Comparison of ENCODE assay signal across 1 cellular context in the genomic region with DNA sequence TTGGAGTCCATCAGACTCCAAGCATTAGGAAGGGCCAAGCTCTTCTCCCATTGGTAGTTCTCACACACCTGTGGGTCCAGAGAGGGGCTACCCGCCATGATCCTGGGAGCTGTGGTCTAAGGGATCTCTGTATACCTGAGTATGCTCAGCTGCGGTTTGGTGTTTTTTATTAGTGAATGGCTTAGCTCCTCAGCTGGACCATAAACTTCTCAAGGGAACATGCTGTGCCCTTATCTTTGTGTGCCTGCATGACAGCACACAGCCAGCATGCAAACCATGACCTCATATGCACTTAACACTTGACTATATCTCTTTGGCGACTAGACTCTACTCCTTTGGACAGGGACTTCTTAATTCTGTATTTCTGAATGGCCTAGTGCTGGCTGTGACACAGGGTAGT.
TF ChIP-seq lines count a peak whose summit lies in the region.

No MANE protein-coding gene starts in this region.

TF ChIP-seq in HEK293, 187 proteins besides CTCF, POLR2A, EP300 and RAD21 (continued from another document and continues in another):
- TF ChIP-seq ZNF416 (tag by site-specific recombination; IDR thresholded peaks at IDR 0.05) (no peak), ZNF530 (tag by site-specific recombination; IDR thresholded peaks at IDR 0.05; ENCODE audit: low read depth) (no peak), ZNF423 (tag by site-specific recombination; IDR thresholded peaks at IDR 0.05) (0 out of 2 replicates have a peak, but pooled peaks have one; percentile 72), ZNF571 (tag by site-specific recombination; IDR thresholded peaks at IDR 0.05) (no peak), ZNF24 (tag by site-specific recombination; IDR thresholded peaks at IDR 0.05) (peak; percentile 79), ZBTB8A (tag by site-specific recombination; IDR thresholded peaks at IDR 0.05) (0 out of 2 replicates have a peak, but pooled peaks have one; percentile 58), ZNF112 (tag by site-specific recombination; IDR thresholded peaks at IDR 0.05) (no peak), ZNF324 (tag by site-specific recombination; IDR thresholded peaks at IDR 0.05) (0 out of 2 replicates have a peak, but pooled peaks have one; percentile 34), KLF1 (tag by site-specific recombination; IDR thresholded peaks at IDR 0.05) (no peak), ZNF16 (tag by site-specific recombination; IDR thresholded peaks at IDR 0.05; ENCODE audit: low read depth) (no peak), SALL2 (tag by site-specific recombination; IDR thresholded peaks at IDR 0.05; ENCODE audit: borderline replicate concordance) (no peak), ZNF175 (tag by site-specific recombination; IDR thresholded peaks at IDR 0.05) (no peak), MZF1 (tag by site-specific recombination; IDR thresholded peaks at IDR 0.05; ENCODE audit: borderline replicate concordance) (no peak), ZNF211 (tag by site-specific recombination; IDR thresholded peaks at IDR 0.05; ENCODE audit: low read depth) (no peak), HOXA7 (CRISPR knock-in tag; IDR thresholded peaks at IDR 0.05; ENCODE audit: borderline replicate concordance) (no peak), ZNF132 (tag by site-specific recombination; IDR thresholded peaks at IDR 0.05; ENCODE audit: borderline replicate concordance) (no peak), KLF16 (tag by site-specific recombination; IDR thresholded peaks at IDR 0.05) (no peak), ZNF391 (tag by site-specific recombination; IDR thresholded peaks at IDR 0.05; ENCODE audit: borderline replicate concordance, low read depth) (no peak), ZBTB21 (tag by site-specific recombination; IDR thresholded peaks at IDR 0.05) (peak; percentile 92), ZNF561 (tag by site-specific recombination; IDR thresholded peaks at IDR 0.05; ENCODE audit: borderline replicate concordance) (peak; percentile 52; the same call in 1 of the 2 replicates), ZNF2 (tag by site-specific recombination; IDR thresholded peaks at IDR 0.05) (no peak), KLF10 (tag by site-specific recombination; IDR thresholded peaks at IDR 0.05) (no peak), ZNF549 (tag by site-specific recombination; IDR thresholded peaks at IDR 0.05) (no peak), ZNF311 (tag by site-specific recombination; IDR thresholded peaks at IDR 0.05; ENCODE audit: borderline replicate concordance) (no peak), ZFP41 (tag by site-specific recombination; IDR thresholded peaks at IDR 0.05; ENCODE audit: borderline replicate concordance) (no peak), ZNF274 (IDR thresholded peaks at IDR 0.05; ENCODE audit: low read length) (no peak), ZNF274 (tag by site-specific recombination; IDR thresholded peaks at IDR 0.05; ENCODE audit: borderline replicate concordance) (no peak), ZNF521 (tag by site-specific recombination; IDR thresholded peaks at IDR 0.05) (no peak), ZNF10 (tag by site-specific recombination; IDR thresholded peaks at IDR 0.05) (no peak), ZNF239 (tag by site-specific recombination; IDR thresholded peaks at IDR 0.05) (no peak), ZNF404 (tag by site-specific recombination; IDR thresholded peaks at IDR 0.05) (no peak), ZNF670 (tag by site-specific recombination; IDR thresholded peaks at IDR 0.05; ENCODE audit: low read depth) (no peak), ZNF140 (tag by site-specific recombination; IDR thresholded peaks at IDR 0.05) (0 out of 2 replicates have a peak, but pooled peaks have one; percentile 30), ZNF664 (tag by site-specific recombination; IDR thresholded peaks at IDR 0.05) (no peak), ZXDB (tag by site-specific recombination; IDR thresholded peaks at IDR 0.05) (0 out of 2 replicates have a peak, but pooled peaks have one; percentile 52), ZNF214 (tag by site-specific recombination; IDR thresholded peaks at IDR 0.05; ENCODE audit: borderline replicate concordance) (no peak), RBAK (tag by site-specific recombination; IDR thresholded peaks at IDR 0.05) (no peak), ZNF585B (tag by site-specific recombination; IDR thresholded peaks at IDR 0.05) (no peak), WT1 (tag by site-specific recombination; IDR thresholded peaks at IDR 0.05) (no peak), ZNF335 (tag by site-specific recombination; conservative IDR thresholded peaks at IDR 0.05) (no peak), OVOL3 (tag by site-specific recombination; IDR thresholded peaks at IDR 0.05) (0 out of 2 replicates have a peak, but pooled peaks have one; percentile 18), ZNF248 (tag by site-specific recombination; IDR thresholded peaks at IDR 0.05) (no peak), SP3 (tag by site-specific recombination; IDR thresholded peaks at IDR 0.05) (no peak), ZNF544 (tag by site-specific recombination; IDR thresholded peaks at IDR 0.05) (no peak), ZNF791 (tag by site-specific recombination; IDR thresholded peaks at IDR 0.05) (no peak), ZNF596 (tag by site-specific recombination; IDR thresholded peaks at IDR 0.05) (peak; percentile 43; the same call in 1 of the 2 replicates)
- TF ChIP-seq, protein P1, sequence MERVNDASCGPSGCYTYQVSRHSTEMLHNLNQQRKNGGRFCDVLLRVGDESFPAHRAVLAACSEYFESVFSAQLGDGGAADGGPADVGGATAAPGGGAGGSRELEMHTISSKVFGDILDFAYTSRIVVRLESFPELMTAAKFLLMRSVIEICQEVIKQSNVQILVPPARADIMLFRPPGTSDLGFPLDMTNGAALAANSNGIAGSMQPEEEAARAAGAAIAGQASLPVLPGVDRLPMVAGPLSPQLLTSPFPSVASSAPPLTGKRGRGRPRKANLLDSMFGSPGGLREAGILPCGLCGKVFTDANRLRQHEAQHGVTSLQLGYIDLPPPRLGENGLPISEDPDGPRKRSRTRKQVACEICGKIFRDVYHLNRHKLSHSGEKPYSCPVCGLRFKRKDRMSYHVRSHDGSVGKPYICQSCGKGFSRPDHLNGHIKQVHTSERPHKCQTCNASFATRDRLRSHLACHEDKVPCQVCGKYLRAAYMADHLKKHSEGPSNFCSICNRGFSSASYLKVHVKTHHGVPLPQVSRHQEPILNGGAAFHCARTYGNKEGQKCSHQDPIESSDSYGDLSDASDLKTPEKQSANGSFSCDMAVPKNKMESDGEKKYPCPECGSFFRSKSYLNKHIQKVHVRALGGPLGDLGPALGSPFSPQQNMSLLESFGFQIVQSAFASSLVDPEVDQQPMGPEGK (tag by site-specific recombination; IDR thresholded peaks at IDR 0.05), result no peak
- TF ChIP-seq, protein P2, sequence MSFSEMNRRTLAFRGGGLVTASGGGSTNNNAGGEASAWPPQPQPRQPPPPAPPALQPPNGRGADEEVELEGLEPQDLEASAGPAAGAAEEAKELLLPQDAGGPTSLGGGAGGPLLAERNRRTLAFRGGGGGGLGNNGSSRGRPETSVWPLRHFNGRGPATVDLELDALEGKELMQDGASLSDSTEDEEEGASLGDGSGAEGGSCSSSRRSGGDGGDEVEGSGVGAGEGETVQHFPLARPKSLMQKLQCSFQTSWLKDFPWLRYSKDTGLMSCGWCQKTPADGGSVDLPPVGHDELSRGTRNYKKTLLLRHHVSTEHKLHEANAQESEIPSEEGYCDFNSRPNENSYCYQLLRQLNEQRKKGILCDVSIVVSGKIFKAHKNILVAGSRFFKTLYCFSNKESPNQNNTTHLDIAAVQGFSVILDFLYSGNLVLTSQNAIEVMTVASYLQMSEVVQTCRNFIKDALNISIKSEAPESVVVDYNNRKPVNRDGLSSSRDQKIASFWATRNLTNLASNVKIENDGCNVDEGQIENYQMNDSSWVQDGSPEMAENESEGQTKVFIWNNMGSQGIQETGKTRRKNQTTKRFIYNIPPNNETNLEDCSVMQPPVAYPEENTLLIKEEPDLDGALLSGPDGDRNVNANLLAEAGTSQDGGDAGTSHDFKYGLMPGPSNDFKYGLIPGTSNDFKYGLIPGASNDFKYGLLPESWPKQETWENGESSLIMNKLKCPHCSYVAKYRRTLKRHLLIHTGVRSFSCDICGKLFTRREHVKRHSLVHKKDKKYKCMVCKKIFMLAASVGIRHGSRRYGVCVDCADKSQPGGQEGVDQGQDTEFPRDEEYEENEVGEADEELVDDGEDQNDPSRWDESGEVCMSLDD (tag by site-specific recombination; IDR thresholded peaks at IDR 0.05), result no peak
- TF ChIP-seq, protein P3, sequence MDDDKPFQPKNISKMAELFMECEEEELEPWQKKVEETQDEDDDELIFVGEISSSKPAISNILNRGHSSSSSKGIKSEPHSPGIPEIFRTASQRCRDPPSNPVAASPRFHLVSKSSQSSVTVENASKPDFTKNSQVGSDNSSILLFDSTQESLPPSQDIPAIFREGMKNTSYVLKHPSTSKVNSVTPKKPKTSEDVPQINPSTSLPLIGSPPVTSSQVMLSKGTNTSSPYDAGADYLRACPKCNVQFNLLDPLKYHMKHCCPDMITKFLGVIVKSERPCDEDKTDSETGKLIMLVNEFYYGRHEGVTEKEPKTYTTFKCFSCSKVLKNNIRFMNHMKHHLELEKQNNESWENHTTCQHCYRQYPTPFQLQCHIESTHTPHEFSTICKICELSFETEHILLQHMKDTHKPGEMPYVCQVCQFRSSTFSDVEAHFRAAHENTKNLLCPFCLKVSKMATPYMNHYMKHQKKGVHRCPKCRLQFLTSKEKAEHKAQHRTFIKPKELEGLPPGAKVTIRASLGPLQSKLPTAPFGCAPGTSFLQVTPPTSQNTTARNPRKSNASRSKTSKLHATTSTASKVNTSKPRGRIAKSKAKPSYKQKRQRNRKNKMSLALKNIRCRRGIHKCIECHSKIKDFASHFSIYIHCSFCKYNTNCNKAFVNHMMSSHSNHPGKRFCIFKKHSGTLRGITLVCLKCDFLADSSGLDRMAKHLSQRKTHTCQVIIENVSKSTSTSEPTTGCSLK (tag by site-specific recombination; IDR thresholded peaks at IDR 0.05), result no peak
- TF ChIP-seq, protein P4, sequence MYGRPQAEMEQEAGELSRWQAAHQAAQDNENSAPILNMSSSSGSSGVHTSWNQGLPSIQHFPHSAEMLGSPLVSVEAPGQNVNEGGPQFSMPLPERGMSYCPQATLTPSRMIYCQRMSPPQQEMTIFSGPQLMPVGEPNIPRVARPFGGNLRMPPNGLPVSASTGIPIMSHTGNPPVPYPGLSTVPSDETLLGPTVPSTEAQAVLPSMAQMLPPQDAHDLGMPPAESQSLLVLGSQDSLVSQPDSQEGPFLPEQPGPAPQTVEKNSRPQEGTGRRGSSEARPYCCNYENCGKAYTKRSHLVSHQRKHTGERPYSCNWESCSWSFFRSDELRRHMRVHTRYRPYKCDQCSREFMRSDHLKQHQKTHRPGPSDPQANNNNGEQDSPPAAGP (tag by site-specific recombination; IDR thresholded peaks at IDR 0.05), result no peak
- TF ChIP-seq, protein P5, sequence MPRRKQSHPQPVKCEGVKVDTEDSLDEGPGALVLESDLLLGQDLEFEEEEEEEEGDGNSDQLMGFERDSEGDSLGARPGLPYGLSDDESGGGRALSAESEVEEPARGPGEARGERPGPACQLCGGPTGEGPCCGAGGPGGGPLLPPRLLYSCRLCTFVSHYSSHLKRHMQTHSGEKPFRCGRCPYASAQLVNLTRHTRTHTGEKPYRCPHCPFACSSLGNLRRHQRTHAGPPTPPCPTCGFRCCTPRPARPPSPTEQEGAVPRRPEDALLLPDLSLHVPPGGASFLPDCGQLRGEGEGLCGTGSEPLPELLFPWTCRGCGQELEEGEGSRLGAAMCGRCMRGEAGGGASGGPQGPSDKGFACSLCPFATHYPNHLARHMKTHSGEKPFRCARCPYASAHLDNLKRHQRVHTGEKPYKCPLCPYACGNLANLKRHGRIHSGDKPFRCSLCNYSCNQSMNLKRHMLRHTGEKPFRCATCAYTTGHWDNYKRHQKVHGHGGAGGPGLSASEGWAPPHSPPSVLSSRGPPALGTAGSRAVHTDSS (tag by site-specific recombination; IDR thresholded peaks at IDR 0.05), result no peak
- TF ChIP-seq, protein P6, sequence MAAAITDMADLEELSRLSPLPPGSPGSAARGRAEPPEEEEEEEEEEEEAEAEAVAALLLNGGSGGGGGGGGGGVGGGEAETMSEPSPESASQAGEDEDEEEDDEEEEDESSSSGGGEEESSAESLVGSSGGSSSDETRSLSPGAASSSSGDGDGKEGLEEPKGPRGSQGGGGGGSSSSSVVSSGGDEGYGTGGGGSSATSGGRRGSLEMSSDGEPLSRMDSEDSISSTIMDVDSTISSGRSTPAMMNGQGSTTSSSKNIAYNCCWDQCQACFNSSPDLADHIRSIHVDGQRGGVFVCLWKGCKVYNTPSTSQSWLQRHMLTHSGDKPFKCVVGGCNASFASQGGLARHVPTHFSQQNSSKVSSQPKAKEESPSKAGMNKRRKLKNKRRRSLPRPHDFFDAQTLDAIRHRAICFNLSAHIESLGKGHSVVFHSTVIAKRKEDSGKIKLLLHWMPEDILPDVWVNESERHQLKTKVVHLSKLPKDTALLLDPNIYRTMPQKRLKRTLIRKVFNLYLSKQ (tag by site-specific recombination; IDR thresholded peaks at IDR 0.05; ENCODE audit: borderline replicate concordance), result no peak
- TF ChIP-seq, protein P7, sequence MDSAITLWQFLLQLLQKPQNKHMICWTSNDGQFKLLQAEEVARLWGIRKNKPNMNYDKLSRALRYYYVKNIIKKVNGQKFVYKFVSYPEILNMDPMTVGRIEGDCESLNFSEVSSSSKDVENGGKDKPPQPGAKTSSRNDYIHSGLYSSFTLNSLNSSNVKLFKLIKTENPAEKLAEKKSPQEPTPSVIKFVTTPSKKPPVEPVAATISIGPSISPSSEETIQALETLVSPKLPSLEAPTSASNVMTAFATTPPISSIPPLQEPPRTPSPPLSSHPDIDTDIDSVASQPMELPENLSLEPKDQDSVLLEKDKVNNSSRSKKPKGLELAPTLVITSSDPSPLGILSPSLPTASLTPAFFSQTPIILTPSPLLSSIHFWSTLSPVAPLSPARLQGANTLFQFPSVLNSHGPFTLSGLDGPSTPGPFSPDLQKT (IDR thresholded peaks at IDR 0.05; ENCODE audit: borderline replicate concordance, low read depth, low read length), result no peak
- TF ChIP-seq, protein P8, sequence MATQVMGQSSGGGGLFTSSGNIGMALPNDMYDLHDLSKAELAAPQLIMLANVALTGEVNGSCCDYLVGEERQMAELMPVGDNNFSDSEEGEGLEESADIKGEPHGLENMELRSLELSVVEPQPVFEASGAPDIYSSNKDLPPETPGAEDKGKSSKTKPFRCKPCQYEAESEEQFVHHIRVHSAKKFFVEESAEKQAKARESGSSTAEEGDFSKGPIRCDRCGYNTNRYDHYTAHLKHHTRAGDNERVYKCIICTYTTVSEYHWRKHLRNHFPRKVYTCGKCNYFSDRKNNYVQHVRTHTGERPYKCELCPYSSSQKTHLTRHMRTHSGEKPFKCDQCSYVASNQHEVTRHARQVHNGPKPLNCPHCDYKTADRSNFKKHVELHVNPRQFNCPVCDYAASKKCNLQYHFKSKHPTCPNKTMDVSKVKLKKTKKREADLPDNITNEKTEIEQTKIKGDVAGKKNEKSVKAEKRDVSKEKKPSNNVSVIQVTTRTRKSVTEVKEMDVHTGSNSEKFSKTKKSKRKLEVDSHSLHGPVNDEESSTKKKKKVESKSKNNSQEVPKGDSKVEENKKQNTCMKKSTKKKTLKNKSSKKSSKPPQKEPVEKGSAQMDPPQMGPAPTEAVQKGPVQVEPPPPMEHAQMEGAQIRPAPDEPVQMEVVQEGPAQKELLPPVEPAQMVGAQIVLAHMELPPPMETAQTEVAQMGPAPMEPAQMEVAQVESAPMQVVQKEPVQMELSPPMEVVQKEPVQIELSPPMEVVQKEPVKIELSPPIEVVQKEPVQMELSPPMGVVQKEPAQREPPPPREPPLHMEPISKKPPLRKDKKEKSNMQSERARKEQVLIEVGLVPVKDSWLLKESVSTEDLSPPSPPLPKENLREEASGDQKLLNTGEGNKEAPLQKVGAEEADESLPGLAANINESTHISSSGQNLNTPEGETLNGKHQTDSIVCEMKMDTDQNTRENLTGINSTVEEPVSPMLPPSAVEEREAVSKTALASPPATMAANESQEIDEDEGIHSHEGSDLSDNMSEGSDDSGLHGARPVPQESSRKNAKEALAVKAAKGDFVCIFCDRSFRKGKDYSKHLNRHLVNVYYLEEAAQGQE (tag by site-specific recombination; IDR thresholded peaks at IDR 0.05), result peak; percentile 63; the same call in 1 of the 2 replicates
